31 cellular contexts compared by ENCODE assay signal in genomic region chr16:21717608-21718007, GRCh38. TPM values are rescaled to one million over a fixed set of nuclear protein-coding genes. Genes with fewer than 3 reads are reported as not detected.
"Had no signal": no experiment of that assay in that cellular context is flagged by ENCODE, and none has a peak within 500 bp of the region (broad histone marks: within the 10 kb centered on the region; RNA-seq: fewer than 3 reads in every experiment).

No MANE protein-coding gene starts in this region.

- H3K4me1 Mint-ChIP-seq: natural killer cell had no signal

- H3K4me2 ChIP-seq: neural progenitor cell, smooth muscle cell had no signal

- ATAC-seq: natural killer cell; psoas muscle; right cardiac atrium; sciatic nerve; stimulated activated memory B cell treated with anti-CD40 and anti-IgM and Interleukin-4, amounts not matched to agents 10 μg/mL and 1 μg/mL and 100 μg/mL, for 72 hours; stimulated activated naive CD8-positive, alpha-beta T cell treated with anti-CD3 and anti-CD28 coated beads, Interleukin-15, amount 100 ng/mL, for 72 hours; stimulated activated naive CD8-positive, alpha-beta T cell treated with anti-CD3 and anti-CD28 coated beads, Interleukin-15, Interleukin-2, amounts not matched to agents 100 U/mL and 50 U/mL, for 24 hours; upper lobe of right lung had no signal

- H3K27me3 ChIP-seq: neural progenitor cell, ovary, spleen, suprapubic skin, testis, tibial artery, transverse colon, upper lobe of right lung, uterus had no signal

- H2AFZ ChIP-seq: neural progenitor cell, parathyroid adenoma had no signal

- H3K27me3 Mint-ChIP-seq: progenitor cell of endocrine pancreas; stimulated activated memory B cell treated with anti-CD40 and anti-IgM and Interleukin-4, amounts not matched to agents 10 μg/mL and 1 μg/mL and 100 μg/mL, for 72 hours; stimulated activated naive CD8-positive, alpha-beta T cell treated with anti-CD3 and anti-CD28 coated beads, Interleukin-15, amount 100 ng/mL, for 72 hours; type B pancreatic cell had no signal

- H3K9me3 Mint-ChIP-seq: natural killer cell; nephron; stimulated activated memory B cell treated with anti-CD40 and anti-IgM and Interleukin-4, amounts not matched to agents 10 μg/mL and 1 μg/mL and 100 μg/mL, for 72 hours; stimulated activated naive CD8-positive, alpha-beta T cell treated with anti-CD3 and anti-CD28 coated beads, Interleukin-15, amount 100 ng/mL, for 72 hours; type B pancreatic cell had no signal

- H3K9me3 ChIP-seq: ovary, psoas muscle, spleen, suprapubic skin, testis, tibial artery, transverse colon, upper lobe of right lung, uterus had no signal

- H3K4me3 ChIP-seq: neural progenitor cell, ovary, psoas muscle, skin epidermis, smooth muscle cell, spleen, suprapubic skin, testis, tibial artery, transverse colon, upper lobe of right lung, uterus had no signal

- H3K27ac Mint-ChIP-seq: natural killer cell; nephron; neural progenitor cell; progenitor cell of endocrine pancreas; stimulated activated memory B cell treated with anti-CD40 and anti-IgM and Interleukin-4, amounts not matched to agents 10 μg/mL and 1 μg/mL and 100 μg/mL, for 72 hours; stimulated activated naive CD8-positive, alpha-beta T cell treated with anti-CD3 and anti-CD28 coated beads, Interleukin-15, amount 100 ng/mL, for 72 hours; type B pancreatic cell had no signal

- H3K36me3 Mint-ChIP-seq: natural killer cell; neural progenitor cell; stimulated activated memory B cell treated with anti-CD40 and anti-IgM and Interleukin-4, amounts not matched to agents 10 μg/mL and 1 μg/mL and 100 μg/mL, for 72 hours; type B pancreatic cell had no signal

- H3K36me3 ChIP-seq: neural progenitor cell, ovary, spleen, suprapubic skin, tibial artery, transverse colon, upper lobe of right lung, uterus had no signal

- H3K79me2 ChIP-seq: parathyroid adenoma had no signal

- H3K27ac ChIP-seq: neural progenitor cell, ovary, parathyroid adenoma, psoas muscle, skin epidermis, spleen, suprapubic skin, testis, tibial artery, transverse colon, upper lobe of right lung, uterus had no signal

- DNase-seq: natural killer cell; occipital lobe; ovary; posterior cingulate gyrus; psoas muscle; right cardiac atrium; spleen; stimulated activated CD4-positive, alpha-beta T cell treated with anti-CD3 and anti-CD28 coated beads, Interleukin-12 subunit alpha, Interleukin-12 subunit beta, amount 100 ng/mL, for 4 hours; stimulated activated CD4-positive, alpha-beta T cell treated with anti-CD3 and anti-CD28 coated beads, Interleukin-1b, Interleukin-23, amount 100 ng/mL, for 48 hours; stimulated activated CD4-positive, alpha-beta T cell treated with anti-CD3 and anti-CD28 coated beads, Interleukin-4, amount 100 ng/mL, for 1 hour; stimulated activated CD4-positive, alpha-beta T cell treated with anti-CD3 and anti-CD28 coated beads, Interleukin-4, amount 100 ng/mL, for 4 hours; stimulated activated CD8-positive, alpha-beta memory T cell treated with anti-CD3 and anti-CD28 coated beads, Interleukin-4, amount 100 ng/mL, for 48 hours; stimulated activated naive CD4-positive, alpha-beta T cell; stimulated activated naive CD8-positive, alpha-beta T cell treated with anti-CD3 and anti-CD28 coated beads, Interleukin-15, amount 100 ng/mL, for 72 hours; stimulated activated naive CD8-positive, alpha-beta T cell treated with anti-CD3 and anti-CD28 coated beads, Interleukin-15, Interleukin-2, amounts not matched to agents 100 U/mL and 50 U/mL, for 24 hours; substantia nigra; testis; tibial artery; transverse colon; upper lobe of right lung; uterus had no signal

- H3K4me3 Mint-ChIP-seq: natural killer cell; nephron; neural progenitor cell; stimulated activated memory B cell treated with anti-CD40 and anti-IgM and Interleukin-4, amounts not matched to agents 10 μg/mL and 1 μg/mL and 100 μg/mL, for 72 hours; stimulated activated naive CD8-positive, alpha-beta T cell treated with anti-CD3 and anti-CD28 coated beads, Interleukin-15, amount 100 ng/mL, for 72 hours; type B pancreatic cell had no signal

- H3K9ac ChIP-seq: neural progenitor cell, parathyroid adenoma had no signal

- H3K4me1 ChIP-seq: psoas muscle, spleen, testis, tibial artery, transverse colon, upper lobe of right lung, uterus had no signal

RNA-seq across cellular contexts. Expression of gene OTOA, which starts 53.8 kb away (rescaled TPM):
- total RNA-seq: right cardiac atrium, smooth muscle cell had no signal
- polyA plus RNA-seq: smooth muscle cell had no signal
